ENCODE assay signal across 1 cellular context in the genomic region with DNA sequence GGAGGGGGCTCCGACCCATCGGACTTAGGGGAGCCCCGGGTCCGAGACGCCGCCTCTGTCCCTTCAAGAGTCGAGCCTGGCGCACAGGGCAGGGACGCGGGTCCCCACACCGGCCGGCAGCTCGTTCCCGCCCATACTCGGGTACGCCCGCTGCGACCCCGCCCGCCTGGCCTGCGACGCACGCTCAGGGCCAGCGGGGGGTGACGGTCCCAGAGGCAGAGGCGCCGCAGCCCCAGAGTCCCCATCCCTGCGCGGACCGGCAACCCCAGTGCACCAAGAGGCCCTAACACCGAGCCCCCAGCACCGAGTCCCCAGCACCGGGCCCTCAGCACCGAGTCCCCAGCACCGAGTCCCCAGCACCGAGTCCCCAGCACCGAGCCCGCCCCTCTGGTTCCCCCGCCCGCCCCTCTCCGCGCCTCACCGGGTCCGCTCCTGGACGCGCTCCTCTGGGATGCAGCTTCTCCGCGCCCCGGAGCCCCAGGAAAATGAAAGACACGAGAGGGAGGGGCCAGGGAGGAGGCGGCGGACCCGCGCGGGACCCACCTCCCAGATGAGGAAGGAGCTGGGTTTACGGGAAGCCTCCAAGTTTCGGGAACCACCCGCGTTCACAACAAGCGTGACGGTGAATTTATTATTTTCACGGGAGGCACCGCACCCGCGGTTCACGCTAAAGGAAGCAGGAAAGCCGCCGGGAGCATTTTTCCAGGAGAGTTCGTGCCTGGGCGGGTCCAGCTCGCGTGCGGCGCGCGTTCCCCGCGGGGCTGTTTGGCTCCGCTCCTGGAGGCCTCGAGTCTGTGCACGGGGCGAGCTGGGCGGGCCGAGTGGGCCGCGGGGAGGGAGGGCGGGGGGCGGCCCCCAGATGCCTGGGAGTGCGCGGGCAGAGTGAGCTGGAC.
TF ChIP-seq lines count a peak whose summit lies in the region.

A gene (minus strand): TSS at position 488 of the 893 bp plus-strand sequence. CDS start 6,526 bp downstream, outside the sequence.

TF ChIP-seq in HEK293, 187 proteins besides CTCF, POLR2A, EP300 and RAD21 (continued from another document and continues in another):
- TF ChIP-seq, protein P1, sequence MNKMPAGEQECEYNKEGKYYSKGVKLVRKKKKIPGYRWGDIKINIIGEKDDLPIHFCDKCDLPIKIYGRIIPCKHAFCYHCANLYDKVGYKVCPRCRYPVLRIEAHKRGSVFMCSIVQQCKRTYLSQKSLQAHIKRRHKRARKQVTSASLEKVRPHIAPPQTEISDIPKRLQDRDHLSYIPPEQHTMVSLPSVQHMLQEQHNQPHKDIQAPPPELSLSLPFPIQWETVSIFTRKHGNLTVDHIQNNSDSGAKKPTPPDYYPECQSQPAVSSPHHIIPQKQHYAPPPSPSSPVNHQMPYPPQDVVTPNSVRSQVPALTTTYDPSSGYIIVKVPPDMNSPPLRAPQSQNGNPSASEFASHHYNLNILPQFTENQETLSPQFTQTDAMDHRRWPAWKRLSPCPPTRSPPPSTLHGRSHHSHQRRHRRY (tag by site-specific recombination; IDR thresholded peaks at IDR 0.05): no peak; the same call in 1 of the 2 replicates
- TF ChIP-seq ZNF354C (tag by site-specific recombination; IDR thresholded peaks at IDR 0.05; ENCODE audit: borderline replicate concordance, low read depth) (no peak), SP3 (tag by site-specific recombination; IDR thresholded peaks at IDR 0.05) (peak; percentile 43; the same call in 1 of the 2 replicates), ZFP41 (tag by site-specific recombination; IDR thresholded peaks at IDR 0.05; ENCODE audit: borderline replicate concordance) (no peak), ZNF544 (tag by site-specific recombination; IDR thresholded peaks at IDR 0.05) (no peak), ZNF510 (tag by site-specific recombination; IDR thresholded peaks at IDR 0.05; ENCODE audit: insufficient replicate concordance) (no peak), ZNF138 (tag by site-specific recombination; IDR thresholded peaks at IDR 0.05; ENCODE audit: borderline replicate concordance) (no peak), ZNF529 (tag by site-specific recombination; IDR thresholded peaks at IDR 0.05; ENCODE audit: insufficient replicate concordance) (no peak), SETDB1 (IDR thresholded peaks at IDR 0.05; ENCODE audit: insufficient read length, low read length) (no peak), ZNF114 (tag by site-specific recombination; IDR thresholded peaks at IDR 0.05) (no peak), ZNF623 (tag by site-specific recombination; IDR thresholded peaks at IDR 0.05) (no peak), SCRT1 (tag by site-specific recombination; IDR thresholded peaks at IDR 0.05; ENCODE audit: borderline replicate concordance) (no peak), KLF8 (tag by site-specific recombination; IDR thresholded peaks at IDR 0.05) (no peak), ZBTB1 (tag by site-specific recombination; IDR thresholded peaks at IDR 0.05) (no peak), SP7 (tag by site-specific recombination; IDR thresholded peaks at IDR 0.05) (peak; percentile 23; the same call in 1 of the 2 replicates), ZNF792 (tag by site-specific recombination; IDR thresholded peaks at IDR 0.05) (no peak), ZNF521 (tag by site-specific recombination; IDR thresholded peaks at IDR 0.05) (no peak), ZNF664 (tag by site-specific recombination; IDR thresholded peaks at IDR 0.05) (no peak), GFI1B (tag by site-specific recombination; IDR thresholded peaks at IDR 0.05) (no peak), ZNF677 (tag by site-specific recombination; IDR thresholded peaks at IDR 0.05) (no peak), ZNF19 (tag by site-specific recombination; IDR thresholded peaks at IDR 0.05; ENCODE audit: low read depth) (no peak), ZNF48 (tag by site-specific recombination; IDR thresholded peaks at IDR 0.05) (no peak), ZNF324 (tag by site-specific recombination; IDR thresholded peaks at IDR 0.05) (no peak), ZIC2 (tag by site-specific recombination; IDR thresholded peaks at IDR 0.05) (peak; percentile 24), ZNF596 (tag by site-specific recombination; IDR thresholded peaks at IDR 0.05) (0 out of 2 replicates have a peak, but pooled peaks have one; percentile 0), ZNF791 (tag by site-specific recombination; IDR thresholded peaks at IDR 0.05) (no peak)
- TF ChIP-seq, protein P2, sequence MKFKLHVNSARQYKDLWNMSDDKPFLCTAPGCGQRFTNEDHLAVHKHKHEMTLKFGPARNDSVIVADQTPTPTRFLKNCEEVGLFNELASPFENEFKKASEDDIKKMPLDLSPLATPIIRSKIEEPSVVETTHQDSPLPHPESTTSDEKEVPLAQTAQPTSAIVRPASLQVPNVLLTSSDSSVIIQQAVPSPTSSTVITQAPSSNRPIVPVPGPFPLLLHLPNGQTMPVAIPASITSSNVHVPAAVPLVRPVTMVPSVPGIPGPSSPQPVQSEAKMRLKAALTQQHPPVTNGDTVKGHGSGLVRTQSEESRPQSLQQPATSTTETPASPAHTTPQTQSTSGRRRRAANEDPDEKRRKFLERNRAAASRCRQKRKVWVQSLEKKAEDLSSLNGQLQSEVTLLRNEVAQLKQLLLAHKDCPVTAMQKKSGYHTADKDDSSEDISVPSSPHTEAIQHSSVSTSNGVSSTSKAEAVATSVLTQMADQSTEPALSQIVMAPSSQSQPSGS (tag by site-specific recombination; IDR thresholded peaks at IDR 0.05; ENCODE audit: low read depth): no peak
- TF ChIP-seq, protein P3, sequence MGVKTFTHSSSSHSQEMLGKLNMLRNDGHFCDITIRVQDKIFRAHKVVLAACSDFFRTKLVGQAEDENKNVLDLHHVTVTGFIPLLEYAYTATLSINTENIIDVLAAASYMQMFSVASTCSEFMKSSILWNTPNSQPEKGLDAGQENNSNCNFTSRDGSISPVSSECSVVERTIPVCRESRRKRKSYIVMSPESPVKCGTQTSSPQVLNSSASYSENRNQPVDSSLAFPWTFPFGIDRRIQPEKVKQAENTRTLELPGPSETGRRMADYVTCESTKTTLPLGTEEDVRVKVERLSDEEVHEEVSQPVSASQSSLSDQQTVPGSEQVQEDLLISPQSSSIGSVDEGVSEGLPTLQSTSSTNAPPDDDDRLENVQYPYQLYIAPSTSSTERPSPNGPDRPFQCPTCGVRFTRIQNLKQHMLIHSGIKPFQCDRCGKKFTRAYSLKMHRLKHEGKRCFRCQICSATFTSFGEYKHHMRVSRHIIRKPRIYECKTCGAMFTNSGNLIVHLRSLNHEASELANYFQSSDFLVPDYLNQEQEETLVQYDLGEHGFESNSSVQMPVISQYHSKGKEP (tag by site-specific recombination; IDR thresholded peaks at IDR 0.05): peak; percentile 37; the same call in 1 of the 2 replicates
- TF ChIP-seq, protein P4, sequence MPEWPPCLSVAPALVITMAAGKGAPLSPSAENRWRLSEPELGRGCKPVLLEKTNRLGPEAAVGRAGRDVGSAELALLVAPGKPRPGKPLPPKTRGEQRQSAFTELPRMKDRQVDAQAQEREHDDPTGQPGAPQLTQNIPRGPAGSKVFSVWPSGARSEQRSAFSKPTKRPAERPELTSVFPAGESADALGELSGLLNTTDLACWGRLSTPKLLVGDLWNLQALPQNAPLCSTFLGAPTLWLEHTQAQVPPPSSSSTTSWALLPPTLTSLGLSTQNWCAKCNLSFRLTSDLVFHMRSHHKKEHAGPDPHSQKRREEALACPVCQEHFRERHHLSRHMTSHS (tag by site-specific recombination; IDR thresholded peaks at IDR 0.05): no peak
- TF ChIP-seq, protein P5, sequence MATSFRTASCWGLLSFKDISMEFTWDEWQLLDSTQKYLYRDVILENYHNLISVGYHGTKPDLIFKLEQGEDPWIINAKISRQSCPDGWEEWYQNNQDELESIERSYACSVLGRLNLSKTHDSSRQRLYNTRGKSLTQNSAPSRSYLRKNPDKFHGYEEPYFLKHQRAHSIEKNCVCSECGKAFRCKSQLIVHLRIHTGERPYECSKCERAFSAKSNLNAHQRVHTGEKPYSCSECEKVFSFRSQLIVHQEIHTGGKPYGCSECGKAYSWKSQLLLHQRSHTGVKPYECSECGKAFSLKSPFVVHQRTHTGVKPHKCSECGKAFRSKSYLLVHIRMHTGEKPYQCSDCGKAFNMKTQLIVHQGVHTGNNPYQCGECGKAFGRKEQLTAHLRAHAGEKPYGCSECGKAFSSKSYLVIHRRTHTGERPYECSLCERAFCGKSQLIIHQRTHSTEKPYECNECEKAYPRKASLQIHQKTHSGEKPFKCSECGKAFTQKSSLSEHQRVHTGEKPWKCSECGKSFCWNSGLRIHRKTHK (tag by site-specific recombination; IDR thresholded peaks at IDR 0.05): no peak
- TF ChIP-seq, protein P6, sequence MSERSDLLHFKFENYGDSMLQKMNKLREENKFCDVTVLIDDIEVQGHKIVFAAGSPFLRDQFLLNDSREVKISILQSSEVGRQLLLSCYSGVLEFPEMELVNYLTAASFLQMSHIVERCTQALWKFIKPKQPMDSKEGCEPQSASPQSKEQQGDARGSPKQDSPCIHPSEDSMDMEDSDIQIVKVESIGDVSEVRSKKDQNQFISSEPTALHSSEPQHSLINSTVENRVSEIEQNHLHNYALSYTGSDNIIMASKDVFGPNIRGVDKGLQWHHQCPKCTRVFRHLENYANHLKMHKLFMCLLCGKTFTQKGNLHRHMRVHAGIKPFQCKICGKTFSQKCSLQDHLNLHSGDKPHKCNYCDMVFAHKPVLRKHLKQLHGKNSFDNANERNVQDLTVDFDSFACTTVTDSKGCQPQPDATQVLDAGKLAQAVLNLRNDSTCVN (tag by site-specific recombination; optimal IDR thresholded peaks at IDR 0.05): peak; percentile 68
- TF ChIP-seq, protein P7, sequence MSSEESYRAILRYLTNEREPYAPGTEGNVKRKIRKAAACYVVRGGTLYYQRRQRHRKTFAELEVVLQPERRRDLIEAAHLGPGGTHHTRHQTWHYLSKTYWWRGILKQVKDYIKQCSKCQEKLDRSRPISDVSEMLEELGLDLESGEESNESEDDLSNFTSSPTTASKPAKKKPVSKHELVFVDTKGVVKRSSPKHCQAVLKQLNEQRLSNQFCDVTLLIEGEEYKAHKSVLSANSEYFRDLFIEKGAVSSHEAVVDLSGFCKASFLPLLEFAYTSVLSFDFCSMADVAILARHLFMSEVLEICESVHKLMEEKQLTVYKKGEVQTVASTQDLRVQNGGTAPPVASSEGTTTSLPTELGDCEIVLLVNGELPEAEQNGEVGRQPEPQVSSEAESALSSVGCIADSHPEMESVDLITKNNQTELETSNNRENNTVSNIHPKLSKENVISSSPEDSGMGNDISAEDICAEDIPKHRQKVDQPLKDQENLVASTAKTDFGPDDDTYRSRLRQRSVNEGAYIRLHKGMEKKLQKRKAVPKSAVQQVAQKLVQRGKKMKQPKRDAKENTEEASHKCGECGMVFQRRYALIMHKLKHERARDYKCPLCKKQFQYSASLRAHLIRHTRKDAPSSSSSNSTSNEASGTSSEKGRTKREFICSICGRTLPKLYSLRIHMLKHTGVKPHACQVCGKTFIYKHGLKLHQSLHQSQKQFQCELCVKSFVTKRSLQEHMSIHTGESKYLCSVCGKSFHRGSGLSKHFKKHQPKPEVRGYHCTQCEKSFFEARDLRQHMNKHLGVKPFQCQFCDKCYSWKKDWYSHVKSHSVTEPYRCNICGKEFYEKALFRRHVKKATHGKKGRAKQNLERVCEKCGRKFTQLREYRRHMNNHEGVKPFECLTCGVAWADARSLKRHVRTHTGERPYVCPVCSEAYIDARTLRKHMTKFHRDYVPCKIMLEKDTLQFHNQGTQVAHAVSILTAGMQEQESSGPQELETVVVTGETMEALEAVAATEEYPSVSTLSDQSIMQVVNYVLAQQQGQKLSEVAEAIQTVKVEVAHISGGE (tag by site-specific recombination; conservative IDR thresholded peaks at IDR 0.05; ENCODE audit: low read depth): no peak
- TF ChIP-seq, protein P8, sequence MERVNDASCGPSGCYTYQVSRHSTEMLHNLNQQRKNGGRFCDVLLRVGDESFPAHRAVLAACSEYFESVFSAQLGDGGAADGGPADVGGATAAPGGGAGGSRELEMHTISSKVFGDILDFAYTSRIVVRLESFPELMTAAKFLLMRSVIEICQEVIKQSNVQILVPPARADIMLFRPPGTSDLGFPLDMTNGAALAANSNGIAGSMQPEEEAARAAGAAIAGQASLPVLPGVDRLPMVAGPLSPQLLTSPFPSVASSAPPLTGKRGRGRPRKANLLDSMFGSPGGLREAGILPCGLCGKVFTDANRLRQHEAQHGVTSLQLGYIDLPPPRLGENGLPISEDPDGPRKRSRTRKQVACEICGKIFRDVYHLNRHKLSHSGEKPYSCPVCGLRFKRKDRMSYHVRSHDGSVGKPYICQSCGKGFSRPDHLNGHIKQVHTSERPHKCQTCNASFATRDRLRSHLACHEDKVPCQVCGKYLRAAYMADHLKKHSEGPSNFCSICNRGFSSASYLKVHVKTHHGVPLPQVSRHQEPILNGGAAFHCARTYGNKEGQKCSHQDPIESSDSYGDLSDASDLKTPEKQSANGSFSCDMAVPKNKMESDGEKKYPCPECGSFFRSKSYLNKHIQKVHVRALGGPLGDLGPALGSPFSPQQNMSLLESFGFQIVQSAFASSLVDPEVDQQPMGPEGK (tag by site-specific recombination; IDR thresholded peaks at IDR 0.05): 0 out of 2 replicates have a peak, but pooled peaks have one; percentile 17
- TF ChIP-seq, protein P9, sequence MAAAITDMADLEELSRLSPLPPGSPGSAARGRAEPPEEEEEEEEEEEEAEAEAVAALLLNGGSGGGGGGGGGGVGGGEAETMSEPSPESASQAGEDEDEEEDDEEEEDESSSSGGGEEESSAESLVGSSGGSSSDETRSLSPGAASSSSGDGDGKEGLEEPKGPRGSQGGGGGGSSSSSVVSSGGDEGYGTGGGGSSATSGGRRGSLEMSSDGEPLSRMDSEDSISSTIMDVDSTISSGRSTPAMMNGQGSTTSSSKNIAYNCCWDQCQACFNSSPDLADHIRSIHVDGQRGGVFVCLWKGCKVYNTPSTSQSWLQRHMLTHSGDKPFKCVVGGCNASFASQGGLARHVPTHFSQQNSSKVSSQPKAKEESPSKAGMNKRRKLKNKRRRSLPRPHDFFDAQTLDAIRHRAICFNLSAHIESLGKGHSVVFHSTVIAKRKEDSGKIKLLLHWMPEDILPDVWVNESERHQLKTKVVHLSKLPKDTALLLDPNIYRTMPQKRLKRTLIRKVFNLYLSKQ (tag by site-specific recombination; IDR thresholded peaks at IDR 0.05; ENCODE audit: borderline replicate concordance): no peak
- TF ChIP-seq, protein P10, sequence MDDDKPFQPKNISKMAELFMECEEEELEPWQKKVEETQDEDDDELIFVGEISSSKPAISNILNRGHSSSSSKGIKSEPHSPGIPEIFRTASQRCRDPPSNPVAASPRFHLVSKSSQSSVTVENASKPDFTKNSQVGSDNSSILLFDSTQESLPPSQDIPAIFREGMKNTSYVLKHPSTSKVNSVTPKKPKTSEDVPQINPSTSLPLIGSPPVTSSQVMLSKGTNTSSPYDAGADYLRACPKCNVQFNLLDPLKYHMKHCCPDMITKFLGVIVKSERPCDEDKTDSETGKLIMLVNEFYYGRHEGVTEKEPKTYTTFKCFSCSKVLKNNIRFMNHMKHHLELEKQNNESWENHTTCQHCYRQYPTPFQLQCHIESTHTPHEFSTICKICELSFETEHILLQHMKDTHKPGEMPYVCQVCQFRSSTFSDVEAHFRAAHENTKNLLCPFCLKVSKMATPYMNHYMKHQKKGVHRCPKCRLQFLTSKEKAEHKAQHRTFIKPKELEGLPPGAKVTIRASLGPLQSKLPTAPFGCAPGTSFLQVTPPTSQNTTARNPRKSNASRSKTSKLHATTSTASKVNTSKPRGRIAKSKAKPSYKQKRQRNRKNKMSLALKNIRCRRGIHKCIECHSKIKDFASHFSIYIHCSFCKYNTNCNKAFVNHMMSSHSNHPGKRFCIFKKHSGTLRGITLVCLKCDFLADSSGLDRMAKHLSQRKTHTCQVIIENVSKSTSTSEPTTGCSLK (tag by site-specific recombination; IDR thresholded peaks at IDR 0.05): no peak
